Comparison of ENCODE assay signal across 26 cellular contexts in the genomic region with DNA sequence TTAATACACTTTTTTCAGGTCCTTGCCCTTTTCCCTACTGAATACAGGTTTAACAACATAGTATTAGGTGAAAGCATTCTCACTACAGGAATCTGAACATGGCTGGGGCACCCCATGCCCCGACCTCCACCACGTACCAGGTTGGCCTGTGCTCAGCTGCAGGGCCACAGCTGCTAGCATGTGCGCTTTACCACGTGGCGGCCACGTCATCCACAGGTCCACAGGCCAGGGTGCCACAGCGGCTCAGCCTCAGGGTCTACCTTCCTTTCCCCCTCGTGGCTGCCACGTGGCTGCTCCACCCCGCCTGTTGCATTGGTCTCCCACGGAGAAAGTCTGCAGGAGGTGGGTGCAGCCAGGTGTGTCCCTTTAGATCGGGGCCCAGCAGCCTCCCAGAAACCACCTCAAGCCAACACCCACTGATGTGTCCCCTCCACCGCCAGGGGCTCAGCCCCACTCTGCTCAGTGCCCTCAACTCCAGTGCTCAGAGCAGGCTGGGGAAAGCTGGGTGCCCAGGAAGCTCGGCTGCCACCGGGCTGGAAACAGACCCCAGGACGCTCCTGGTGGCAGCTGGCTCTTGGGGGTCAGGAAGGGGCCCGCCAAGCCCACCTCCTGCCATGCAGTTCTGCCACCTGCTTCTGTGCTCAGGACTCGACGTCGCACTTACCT.
"Had no signal": no experiment of that assay in that cellular context is flagged by ENCODE, and none has a peak within 500 bp of the region (broad histone marks: within the 10 kb centered on the region; RNA-seq: fewer than 3 reads in every experiment).

No MANE protein-coding gene starts in this region.

- H3K4me3 Mint-ChIP-seq: activated B cell treated with CpG ODN at 0.5 μM for 24 hours; activated CD4-positive, alpha-beta memory T cell treated with anti-CD3 and anti-CD28 coated beads, Interleukin-2, amount 10 ng/mL, durations not matched to agents 7 days and 5 days; activated naive CD4-positive, alpha-beta T cell treated with anti-CD3 and anti-CD28 coated beads for 36 hours; activated naive CD8-positive, alpha-beta T cell; activated T-helper 17 cell treated with anti-CD3 and anti-CD28 coated beads, Interleukin-2, amount 50 U/mL, for 72 hours; brain; T-cell had no signal

- H3K4me3 ChIP-seq: Peyer's patch, SK-N-MC had no signal

- H3K9me3 Mint-ChIP-seq: activated B cell treated with CpG ODN at 0.5 μM for 24 hours; activated CD4-positive, alpha-beta memory T cell treated with anti-CD3 and anti-CD28 coated beads, Interleukin-2, amount 10 ng/mL, durations not matched to agents 7 days and 5 days; activated naive CD4-positive, alpha-beta T cell treated with anti-CD3 and anti-CD28 coated beads for 36 hours; activated T-helper 17 cell treated with anti-CD3 and anti-CD28 coated beads, Interleukin-2, amount 50 U/mL, for 72 hours; brain; T-cell had no signal

- DNase-seq: activated B cell treated with CpG ODN at 0.5 μM for 24 hours; activated CD4-positive, alpha-beta memory T cell treated with anti-CD3 and anti-CD28 coated beads, Interleukin-2, amount 10 ng/mL, durations not matched to agents 7 days and 5 days; activated CD4-positive, alpha-beta T cell treated with anti-CD3 and anti-CD28 coated beads, Interleukin-2, amount 50 U/mL, for 1 hour; activated gamma-delta T cell; activated naive CD4-positive, alpha-beta T cell treated with anti-CD3 and anti-CD28 coated beads for 36 hours; activated T-cell treated with anti-CD3 and anti-CD28 coated beads for 4 hours; activated T-cell treated with anti-CD3 and anti-CD28 coated beads, Interleukin-2, amount 50 U/mL, for 48 hours; amygdala; KG1; NCI-H1048; NCI-H146; NCI-H187 treated with DMSO at 0.1 percent for 48 hours; NCI-H2081 treated with DMSO at 0.1 percent for 48 hours; NCI-H446; NCI-H524; Peyer's patch; SIG-M5; T-cell; T-helper 2 cell; T1000 had no signal

- ATAC-seq: activated T-helper 17 cell treated with anti-CD3 and anti-CD28 coated beads, Interleukin-2, amount 50 U/mL, for 72 hours; T-cell had no signal

- H3K27ac ChIP-seq: Peyer's patch, SK-N-MC had no signal

- H3K27me3 ChIP-seq: Peyer's patch had no signal

- H3K27me3 Mint-ChIP-seq: activated B cell treated with CpG ODN at 0.5 μM for 24 hours; activated CD4-positive, alpha-beta memory T cell treated with anti-CD3 and anti-CD28 coated beads, Interleukin-2, amount 10 ng/mL, durations not matched to agents 7 days and 5 days; activated naive CD8-positive, alpha-beta T cell; activated T-helper 17 cell treated with anti-CD3 and anti-CD28 coated beads, Interleukin-2, amount 50 U/mL, for 72 hours; T-cell had no signal

- H3K9me3 ChIP-seq: Peyer's patch had no signal

- FAIRE-seq: astrocyte, TTC549 had no signal

- H3K27ac Mint-ChIP-seq: activated B cell treated with CpG ODN at 0.5 μM for 24 hours; activated CD4-positive, alpha-beta memory T cell treated with anti-CD3 and anti-CD28 coated beads, Interleukin-2, amount 10 ng/mL, durations not matched to agents 7 days and 5 days; activated naive CD4-positive, alpha-beta T cell treated with anti-CD3 and anti-CD28 coated beads for 36 hours; activated naive CD8-positive, alpha-beta T cell; activated T-helper 17 cell treated with anti-CD3 and anti-CD28 coated beads, Interleukin-2, amount 50 U/mL, for 72 hours; T-cell had no signal
